In the genomic region with DNA sequence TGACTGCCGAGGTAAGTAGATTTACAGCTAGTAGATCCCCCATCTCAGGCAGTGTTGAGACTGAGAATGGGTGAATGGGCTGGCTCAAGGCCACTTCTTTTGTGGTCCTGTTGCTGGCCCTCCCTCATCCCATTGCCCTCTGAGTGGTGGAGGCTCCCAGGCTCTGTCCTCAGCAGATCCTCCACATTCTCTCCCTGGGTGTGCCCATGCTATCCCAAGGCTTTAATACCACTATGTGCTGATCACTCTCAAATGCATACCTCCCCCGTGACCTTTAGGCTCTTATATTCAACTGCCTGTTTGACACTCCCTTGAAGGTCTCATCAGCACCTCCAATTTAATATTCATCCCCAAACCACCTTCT, we compare ENCODE assay signal across 7 cellular contexts.
"Had no signal": no experiment of that assay in that cellular context is flagged by ENCODE, and none has a peak within 500 bp of the region (broad histone marks: within the 10 kb centered on the region; RNA-seq: fewer than 3 reads in every experiment).

No MANE protein-coding gene starts in this region.

- H3K27ac ChIP-seq: GM23248 had no signal

- FAIRE-seq: HTR-8/SVneo had no signal

- DNase-seq: GM23248, GOT3, H7, HFFc6, IMR-90 had no signal

- H3K27ac Mint-ChIP-seq: HFFc6 had no signal

- ATAC-seq: HCT116 had no signal

- H3K4me3 Mint-ChIP-seq: HFFc6 had no signal
